1 cellular context compared by ENCODE assay signal in the genomic region with DNA sequence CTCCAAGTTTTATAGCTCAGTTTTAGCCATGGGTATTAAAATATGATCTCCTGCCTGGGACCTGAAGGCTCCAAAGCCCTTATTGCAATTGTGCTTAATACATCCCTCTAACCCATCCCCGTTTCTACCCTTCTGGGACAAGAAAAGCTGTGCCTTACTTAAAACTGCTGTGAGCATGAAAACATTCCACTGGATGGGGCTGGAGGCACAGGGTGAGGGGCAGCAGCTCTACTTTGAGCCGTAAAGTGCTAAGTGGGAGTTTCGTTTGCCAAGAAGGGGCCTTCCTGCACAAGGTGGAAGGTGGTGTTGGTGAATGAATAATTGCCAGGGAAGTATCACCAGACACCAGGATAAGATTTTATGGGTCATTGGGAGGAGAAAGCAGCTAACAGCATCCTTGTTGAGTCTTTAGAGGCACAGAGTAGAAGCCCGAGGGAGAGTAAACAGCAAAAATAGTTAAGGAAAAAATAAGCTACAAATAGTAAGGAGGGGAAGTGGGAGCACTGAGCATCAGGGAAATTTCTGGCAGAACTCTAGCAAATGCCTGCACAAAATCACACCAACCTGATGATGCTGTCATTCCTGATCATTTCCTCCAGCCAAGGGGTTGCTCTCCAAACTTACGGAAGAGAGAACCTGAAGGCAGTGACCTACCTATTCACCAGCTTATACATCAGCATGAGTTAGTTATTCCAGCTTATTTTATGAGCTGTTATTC.
TF ChIP-seq lines count a peak whose summit lies in the region.

No MANE protein-coding gene starts in this region.

TF ChIP-seq in K562, 482 proteins besides CTCF, POLR2A, EP300 and RAD21 (continued from another document):
- TF ChIP-seq, protein P1, sequence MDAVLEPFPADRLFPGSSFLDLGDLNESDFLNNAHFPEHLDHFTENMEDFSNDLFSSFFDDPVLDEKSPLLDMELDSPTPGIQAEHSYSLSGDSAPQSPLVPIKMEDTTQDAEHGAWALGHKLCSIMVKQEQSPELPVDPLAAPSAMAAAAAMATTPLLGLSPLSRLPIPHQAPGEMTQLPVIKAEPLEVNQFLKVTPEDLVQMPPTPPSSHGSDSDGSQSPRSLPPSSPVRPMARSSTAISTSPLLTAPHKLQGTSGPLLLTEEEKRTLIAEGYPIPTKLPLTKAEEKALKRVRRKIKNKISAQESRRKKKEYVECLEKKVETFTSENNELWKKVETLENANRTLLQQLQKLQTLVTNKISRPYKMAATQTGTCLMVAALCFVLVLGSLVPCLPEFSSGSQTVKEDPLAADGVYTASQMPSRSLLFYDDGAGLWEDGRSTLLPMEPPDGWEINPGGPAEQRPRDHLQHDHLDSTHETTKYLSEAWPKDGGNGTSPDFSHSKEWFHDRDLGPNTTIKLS (IDR thresholded peaks at IDR 0.05; ENCODE audit: borderline replicate concordance, low read depth), result no peak
- no peak for TF ChIP-seq BDP1 (IDR thresholded peaks at IDR 0.05; ENCODE audit: insufficient read depth, insufficient read length)
- no peak for TF ChIP-seq CC2D1A (IDR thresholded peaks at IDR 0.05)
- TF ChIP-seq, protein P2, sequence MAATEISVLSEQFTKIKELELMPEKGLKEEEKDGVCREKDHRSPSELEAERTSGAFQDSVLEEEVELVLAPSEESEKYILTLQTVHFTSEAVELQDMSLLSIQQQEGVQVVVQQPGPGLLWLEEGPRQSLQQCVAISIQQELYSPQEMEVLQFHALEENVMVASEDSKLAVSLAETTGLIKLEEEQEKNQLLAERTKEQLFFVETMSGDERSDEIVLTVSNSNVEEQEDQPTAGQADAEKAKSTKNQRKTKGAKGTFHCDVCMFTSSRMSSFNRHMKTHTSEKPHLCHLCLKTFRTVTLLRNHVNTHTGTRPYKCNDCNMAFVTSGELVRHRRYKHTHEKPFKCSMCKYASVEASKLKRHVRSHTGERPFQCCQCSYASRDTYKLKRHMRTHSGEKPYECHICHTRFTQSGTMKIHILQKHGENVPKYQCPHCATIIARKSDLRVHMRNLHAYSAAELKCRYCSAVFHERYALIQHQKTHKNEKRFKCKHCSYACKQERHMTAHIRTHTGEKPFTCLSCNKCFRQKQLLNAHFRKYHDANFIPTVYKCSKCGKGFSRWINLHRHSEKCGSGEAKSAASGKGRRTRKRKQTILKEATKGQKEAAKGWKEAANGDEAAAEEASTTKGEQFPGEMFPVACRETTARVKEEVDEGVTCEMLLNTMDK (IDR thresholded peaks at IDR 0.05; ENCODE audit: borderline replicate concordance, insufficient read depth, low read depth, low read length, poor library complexity, severe bottlenecking), result no peak
- TF ChIP-seq HDAC1 (IDR thresholded peaks at IDR 0.05), result no peak
- TF ChIP-seq PCBP1 (IDR thresholded peaks at IDR 0.05; ENCODE audit: low read depth, low read length, poor library complexity, severe bottlenecking), result no peak
- no peak for TF ChIP-seq ZNF274 (IDR thresholded peaks at IDR 0.05; ENCODE audit: borderline replicate concordance, low read depth, low read length)
- TF ChIP-seq, protein P3, sequence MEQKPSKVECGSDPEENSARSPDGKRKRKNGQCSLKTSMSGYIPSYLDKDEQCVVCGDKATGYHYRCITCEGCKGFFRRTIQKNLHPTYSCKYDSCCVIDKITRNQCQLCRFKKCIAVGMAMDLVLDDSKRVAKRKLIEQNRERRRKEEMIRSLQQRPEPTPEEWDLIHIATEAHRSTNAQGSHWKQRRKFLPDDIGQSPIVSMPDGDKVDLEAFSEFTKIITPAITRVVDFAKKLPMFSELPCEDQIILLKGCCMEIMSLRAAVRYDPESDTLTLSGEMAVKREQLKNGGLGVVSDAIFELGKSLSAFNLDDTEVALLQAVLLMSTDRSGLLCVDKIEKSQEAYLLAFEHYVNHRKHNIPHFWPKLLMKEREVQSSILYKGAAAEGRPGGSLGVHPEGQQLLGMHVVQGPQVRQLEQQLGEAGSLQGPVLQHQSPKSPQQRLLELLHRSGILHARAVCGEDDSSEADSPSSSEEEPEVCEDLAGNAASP (IDR thresholded peaks at IDR 0.05), result no peak
- TF ChIP-seq FOXK2 (conservative IDR thresholded peaks at IDR 0.05 in 1 of 2, IDR thresholded peaks at IDR 0.05 in 1 of 2; ENCODE audit: low read depth in 2 of 2), result no peak
- no peak for TF ChIP-seq ZNF354B (CRISPR knock-in tag; IDR thresholded peaks at IDR 0.05)
